ENCODE assay signal across 20 cellular contexts in the genomic region with DNA sequence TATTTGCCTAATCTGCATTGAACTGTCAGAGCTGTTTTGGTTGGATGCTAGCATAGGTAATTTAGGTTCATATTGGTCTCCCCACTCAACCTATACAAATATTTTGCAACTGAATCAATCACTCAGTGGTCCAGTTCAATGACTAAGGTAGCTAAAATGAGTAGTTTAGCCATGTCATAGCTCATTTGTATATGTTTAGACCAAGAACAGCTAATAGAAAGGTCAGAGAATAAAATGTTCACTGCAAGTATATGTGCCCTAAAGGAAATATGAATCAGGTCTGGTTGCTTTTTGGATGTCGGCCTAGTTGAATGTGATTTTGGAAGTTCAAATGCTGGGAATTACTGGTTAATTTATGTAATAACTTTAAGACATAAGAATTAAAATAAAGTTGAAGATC.
A peak's percentile ranks its signal among the peaks of the same experiment; 100 is the strongest.
DNase-seq lines count a peak whose midpoint lies in the region; ATAC-seq and TF ChIP-seq lines count a peak whose summit lies in the region.
"Had no signal": no experiment of that assay in that cellular context is flagged by ENCODE, and none has a peak within 500 bp of the region (broad histone marks: within the 10 kb centered on the region; RNA-seq: fewer than 3 reads in every experiment).

No MANE protein-coding gene starts in this region.

- H3K36me3 Mint-ChIP-seq in mesothelial cell of epicardium = no peaks in the 10 kb centered on the region
- H3K36me3 Mint-ChIP-seq: CD4-positive, CD25-positive, alpha-beta regulatory T cell had no signal

- H3K9me3 Mint-ChIP-seq in mesothelial cell of epicardium = peaks cover 3% of the 10 kb centered on the region

- no peak overlapping the region for H3K4me3 Mint-ChIP-seq in mesothelial cell of epicardium
- H3K4me3 Mint-ChIP-seq: CD4-positive, CD25-positive, alpha-beta regulatory T cell had no signal

- no peak overlapping the region for H3K27ac Mint-ChIP-seq in mesothelial cell of epicardium

- H3K4me1 Mint-ChIP-seq in mesothelial cell of epicardium = no peaks in the 10 kb centered on the region
- H3K4me1 Mint-ChIP-seq: CD4-positive, CD25-positive, alpha-beta regulatory T cell had no signal

- no peaks in the 10 kb centered on the region for H3K27me3 Mint-ChIP-seq in mesothelial cell of epicardium (ENCODE audit: low read depth)
- H3K27me3 Mint-ChIP-seq: CD4-positive, CD25-positive, alpha-beta regulatory T cell had no signal

- peak; percentile 42 for DNase-seq in HS-5 (ENCODE audit: low read depth)
- peak; percentile 7 for DNase-seq in RKO (ENCODE audit: low spot score)
- peak; percentile 4 for DNase-seq in fibroblast of the aortic adventitia (ENCODE audit: low read depth)
- no peak for DNase-seq in NCI-H2227 (lab: John Stamatoyannopoulos, UW; ENCODE audit: unreplicated experiment)
- DNase-seq in activated CD4-positive, alpha-beta T cell treated with anti-CD3 and anti-CD28 coated beads for 4 hours = no peak
- DNase-seq in mesothelial cell of epicardium (ENCODE audit: low spot score in 2 of 2, unreplicated experiment in 2 of 2) = no peak
- DNase-seq: CD4-positive, CD25-positive, alpha-beta regulatory T cell; GOT3; MM.1S; NCI-H1092 treated with DMSO at 0.1 percent for 48 hours; NCI-H1436 treated with DMSO at 0.1 percent for 48 hours; NCI-H1930; NCI-H345; NCI-H524; NCI-H774; NK-92 treated with Interleukin-12 subunit alpha and Interleukin-12 subunit beta, amount 100 ng/mL, for 24 hours had no signal

- TF ChIP-seq CTCF in fibroblast of the aortic adventitia (IDR thresholded peaks at IDR 0.05; ENCODE audit: insufficient read depth, low read length) (no peak), mesothelial cell of epicardium (IDR thresholded peaks at IDR 0.05; ENCODE audit: unreplicated experiment) (no peak)

- H3K4me3 ChIP-seq in fibroblast of the aortic adventitia (ENCODE audit: low read depth, low read length) = no peak overlapping the region

- no peak for ATAC-seq in HG02852 (IDR thresholded peaks at IDR 0.05; ENCODE audit: unreplicated experiment)
- ATAC-seq: HCT116, Panc1, SK-N-SH treated with all-trans-retinoic acid at 6 μM for 48 hours had no signal

Comparison
In these comparisons a context has a peak if more than half of its experiments do, and no peak if none do; other contexts are left out.
1. DNase-seq: peak in HS-5 (single experiment), RKO (single experiment) and fibroblast of the aortic adventitia (single experiment); none in NCI-H2227 (single experiment), activated CD4-positive, alpha-beta T cell treated with anti-CD3 and anti-CD28 coated beads for 4 hours (0 of 2) and mesothelial cell of epicardium (0 of 2).